Comparison of ENCODE assay signal across 10 cellular contexts in the genomic region with DNA sequence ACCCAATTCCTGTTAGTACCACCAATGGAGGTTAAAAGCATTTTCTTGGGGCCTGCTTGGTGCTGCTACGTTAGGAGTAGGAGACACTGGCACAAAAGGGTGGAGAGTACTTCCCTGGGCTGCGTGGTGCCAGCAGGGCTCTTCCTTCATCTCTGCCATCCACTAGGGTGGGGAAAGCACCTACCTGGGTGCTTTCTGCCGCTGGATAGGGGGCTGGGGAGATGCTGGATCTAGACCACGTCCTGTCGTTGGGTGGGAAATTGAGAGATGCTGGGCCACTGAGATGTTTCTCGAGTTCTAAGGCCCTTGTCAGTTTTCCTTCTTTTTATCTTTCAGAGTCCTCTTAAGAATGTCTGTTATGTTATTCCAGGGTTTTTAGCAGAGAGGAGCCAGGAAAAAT. TPM values are rescaled to one million over a fixed set of nuclear protein-coding genes. Genes with fewer than 3 reads are reported as not detected.
A peak's percentile ranks its signal among the peaks of the same experiment; 100 is the strongest.
DNase-seq lines count a peak whose midpoint lies in the region; FAIRE-seq and TF ChIP-seq lines count a peak whose summit lies in the region.
"Had no signal": no experiment of that assay in that cellular context is flagged by ENCODE, and none has a peak within 500 bp of the region (broad histone marks: within the 10 kb centered on the region; RNA-seq: fewer than 3 reads in every experiment).

No MANE protein-coding gene starts in this region.

- DNase-seq in GM18507 (ENCODE audit: extremely low spot score, insufficient read length, low read depth): no peak
- no peak for DNase-seq in SK-N-MC (ENCODE audit: low read depth, low spot score)
- DNase-seq in colonic mucosa: no peak
- no peak for DNase-seq in small intestine
- DNase-seq in DMS 273 (lab: John Stamatoyannopoulos, UW; ENCODE audit: unreplicated experiment): no peak
- DNase-seq in uterus: no peak
- DNase-seq in SIG-M5 (lab: John Stamatoyannopoulos, UW): no peak
- DNase-seq: DMS79 treated with DMSO at 0.1 percent for 48 hours, glutamatergic neuron, NCI-H446 treated with DMSO at 0.1 percent for 48 hours had no signal

- H3K4me1 ChIP-seq in colonic mucosa (peaks cover 8% of the 10 kb centered on the region), small intestine (ENCODE audit: control insufficient read depth in 2 of 2, insufficient read depth in 1 of 2, low read depth in 1 of 2, low read length in 1 of 2) (peaks cover 6 to 14% of the 10 kb centered on the region in 2 donors), uterus (no peaks in the 10 kb centered on the region)

- peak overlapping the region; percentile 94 for H3K27ac ChIP-seq in SK-N-MC
- peak overlapping the region; percentile 77 for H3K27ac ChIP-seq in colonic mucosa
- H3K27ac ChIP-seq in small intestine (ENCODE audit: low read depth in 1 of 2, low read length in 1 of 2): peak overlapping the region; percentile 39 to 72
- no peak overlapping the region for H3K27ac ChIP-seq in uterus

- WGBS in small intestine, 3 donors: 59 to 78% (median 61%) methylated on average over 6 of the region's 6 CpGs

- intact Hi-C loops in colonic mucosa (cut with DNase I) (no loop called here), uterus (cut with DNase I; ENCODE audit: low total_unique reads) (no loop called here)

- no peaks in the 10 kb centered on the region for H3K27me3 ChIP-seq in colonic mucosa
- no peaks in the 10 kb centered on the region for H3K27me3 ChIP-seq in small intestine (ENCODE audit: control insufficient read depth in 2 of 2, insufficient read depth in 2 of 2, low read length in 2 of 2)
- H3K27me3 ChIP-seq in uterus: no peaks in the 10 kb centered on the region

- no peak for TF ChIP-seq POLR2A in uterus (IDR thresholded peaks at IDR 0.05)

- FAIRE-seq in GM18507 (lab: Jason Lieb, UNC) (peak; percentile 5), small intestine (lab: Jason Lieb, UNC) (no peak)

- TF ChIP-seq CTCF in colonic mucosa (IDR thresholded peaks at IDR 0.05) (no peak), uterus (IDR thresholded peaks at IDR 0.05) (no peak)

- H3K9me3 ChIP-seq in SK-N-MC (ENCODE audit: low read depth, low read length) (no peaks in the 10 kb centered on the region; the same call in 1 of the 2 replicates), colonic mucosa (no peaks in the 10 kb centered on the region), small intestine (ENCODE audit: control insufficient read depth, low read depth) (no peaks in the 10 kb centered on the region), uterus (no peaks in the 10 kb centered on the region)

- H3K36me3 ChIP-seq in SK-N-MC (ENCODE audit: insufficient read depth, low read length) (no peaks in the 10 kb centered on the region), colonic mucosa (no peaks in the 10 kb centered on the region), small intestine (ENCODE audit: control insufficient read depth in 2 of 2, insufficient read depth in 2 of 2, low read length in 2 of 2) (no peaks in the 10 kb centered on the region), uterus (no peaks in the 10 kb centered on the region)

- H3K9ac ChIP-seq in SK-N-MC (ENCODE audit: insufficient read length) (no peak overlapping the region), colonic mucosa (ENCODE audit: low read depth in 2 of 2, low read length in 2 of 2) (peak overlapping the region in 1 of 2 donors; percentile 73)

- H3K4me3 ChIP-seq in SK-N-MC (peak overlapping the region; percentile 65), colonic mucosa (no peak overlapping the region), small intestine (ENCODE audit: low read depth in 1 of 2, low read length in 2 of 2) (no peak overlapping the region), uterus (no peak overlapping the region)

RNA-seq across cellular contexts. Expression of gene FCGBP, which starts 6.7 kb away (rescaled TPM):
- total RNA-seq in colonic mucosa (1,000 to 10,000 TPM; 2,896 to 3,903 TPM), uterus (10 to 100 TPM in 3 of 4 donors, 1 to 10 TPM in 1; 3.8 to 34.7 (median 11.4) TPM)
- 100 to 1,000 TPM in 1 of 3 donors, 10 to 100 TPM in 2; 17.0 to 139 (median 23.5) TPM for polyA plus RNA-seq in small intestine

RNA-seq across cellular contexts. Expression of gene PSMC4, which starts 29.8 kb away (rescaled TPM):
- total RNA-seq in colonic mucosa (100 to 1,000 TPM in 1 of 2 donors, 10 to 100 TPM in 1; 87.3 to 143 TPM), uterus (100 to 1,000 TPM in 1 of 4 donors, 10 to 100 TPM in 3; 59.4 to 162 (median 67.2) TPM)
- polyA plus RNA-seq in small intestine: 100 to 1,000 TPM in 1 of 3 donors, 10 to 100 TPM in 2; 84.1 to 111 (median 99.2) TPM

RNA-seq across cellular contexts. Expression of gene ZNF546, which starts 55.7 kb away (rescaled TPM):
- 1 to 10 TPM; 1.1 to 1.3 TPM for total RNA-seq in colonic mucosa
- 1 to 10 TPM in 1 of 3 donors, under 1 TPM in 2; under 0.01 to 1.2 (median 0.67) TPM for polyA plus RNA-seq in small intestine
- 10 to 100 TPM in 1 of 4 donors, 1 to 10 TPM in 3; 1.0 to 18.9 (median 6.3) TPM for total RNA-seq in uterus

Comparison
In these comparisons a context has a peak if more than half of its experiments do, and no peak if none do; other contexts are left out.
1. H3K27ac ChIP-seq: peak in SK-N-MC (single experiment), colonic mucosa (single experiment) and small intestine (2 of 2); none in uterus (0 of 2).
2. RNA of gene FCGBP, which starts 6.7 kb away (total RNA-seq): 2,896 to 3,903 TPM in colonic mucosa; 3.8 to 34.7 TPM in uterus; every median in the first group is over 10 times any median in the second.